25 cellular contexts compared by ENCODE assay signal in the genomic region with DNA sequence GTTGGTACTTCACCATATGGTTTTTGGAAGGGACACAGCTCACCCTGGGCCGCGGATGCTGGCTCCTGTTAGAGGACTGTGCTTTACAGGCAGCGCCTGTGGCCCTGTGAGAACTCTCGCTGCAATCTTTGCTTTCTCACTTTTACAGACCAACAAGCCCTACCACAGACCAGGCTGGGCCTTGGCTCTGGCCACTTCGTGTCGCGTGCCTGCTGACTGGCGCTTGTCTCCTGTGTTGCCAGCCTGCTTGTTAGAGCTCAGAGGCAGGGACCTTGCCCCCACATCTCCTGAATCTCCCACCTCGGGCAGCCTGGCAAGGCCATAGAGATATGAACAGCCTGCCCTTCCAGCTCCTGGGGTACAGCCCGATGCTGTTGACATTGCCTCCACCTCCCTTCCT. TPM values are rescaled to one million over a fixed set of nuclear protein-coding genes. Genes with fewer than 3 reads are reported as not detected.
DNase-seq lines count a peak whose midpoint lies in the region; ATAC-seq, FAIRE-seq and TF ChIP-seq lines count a peak whose summit lies in the region.
"Had no signal": no experiment of that assay in that cellular context is flagged by ENCODE, and none has a peak within 500 bp of the region (broad histone marks: within the 10 kb centered on the region; RNA-seq: fewer than 3 reads in every experiment).

No MANE protein-coding gene starts in this region.

- no peak overlapping the region for H3K4me3 Mint-ChIP-seq in central memory CD8-positive, alpha-beta T cell
- H3K4me3 Mint-ChIP-seq: activated CD4-positive, alpha-beta memory T cell treated with anti-CD3 and anti-CD28 coated beads, Interleukin-2, amount 10 ng/mL, durations not matched to agents 7 days and 5 days; activated naive CD4-positive, alpha-beta T cell treated with anti-CD3 and anti-CD28 coated beads, Interleukin-2, amount 10 ng/mL, durations not matched to agents 7 days and 5 days; B cell; immature natural killer cell; naive thymus-derived CD8-positive, alpha-beta T cell; T-helper 2 cell treated with Interferon-gamma antibody and Interleukin-4, amounts not matched to agents 5 μg/mL and 100 μg/mL, for 36 hours had no signal

- no peak overlapping the region for H3K9ac ChIP-seq in kidney (ENCODE audit: low read length in 2 of 2)

- POLR2A ChIA-PET in RWPE1 (lab: Yijun Ruan, JAX; ENCODE audit: low non-redundant PET): no interaction called here

- no peak for FAIRE-seq in kidney (lab: Jason Lieb, UNC)
- FAIRE-seq: HTR-8/SVneo, pancreas had no signal

- no peaks in the 10 kb centered on the region for H3K27me3 Mint-ChIP-seq in central memory CD8-positive, alpha-beta T cell
- H3K27me3 Mint-ChIP-seq: activated CD4-positive, alpha-beta memory T cell treated with anti-CD3 and anti-CD28 coated beads, Interleukin-2, amount 10 ng/mL, durations not matched to agents 7 days and 5 days; activated naive CD4-positive, alpha-beta T cell treated with anti-CD3 and anti-CD28 coated beads, Interleukin-2, amount 10 ng/mL, durations not matched to agents 7 days and 5 days; B cell; naive thymus-derived CD8-positive, alpha-beta T cell had no signal

- ATAC-seq in central memory CD8-positive, alpha-beta T cell (replicated peaks; ENCODE audit: extremely low read depth, poor library complexity, severe bottlenecking): no peak
- ATAC-seq: naive thymus-derived CD8-positive, alpha-beta T cell; pancreas; PC-3 had no signal

- no peaks in the 10 kb centered on the region for H3K9me3 ChIP-seq in kidney (ENCODE audit: control insufficient read depth in 1 of 2, low read length in 2 of 2)
- H3K9me3 ChIP-seq: colonic mucosa, pancreas, upper lobe of left lung had no signal

- H3K27ac Mint-ChIP-seq in central memory CD8-positive, alpha-beta T cell (ENCODE audit: low read depth): peak overlapping the region; percentile 49
- H3K27ac Mint-ChIP-seq: activated CD4-positive, alpha-beta memory T cell treated with anti-CD3 and anti-CD28 coated beads, Interleukin-2, amount 10 ng/mL, durations not matched to agents 7 days and 5 days; activated naive CD4-positive, alpha-beta T cell treated with anti-CD3 and anti-CD28 coated beads, Interleukin-2, amount 10 ng/mL, durations not matched to agents 7 days and 5 days; B cell; T-helper 2 cell treated with Interferon-gamma antibody and Interleukin-4, amounts not matched to agents 5 μg/mL and 100 μg/mL, for 36 hours had no signal

- no peak for TF ChIP-seq CTCF in kidney (IDR thresholded peaks at IDR 0.05; ENCODE audit: borderline replicate concordance, extremely low read depth, insufficient read depth)
- no peak for TF ChIP-seq CTCF in RWPE1 (conservative IDR thresholded peaks at IDR 0.05; ENCODE audit: low read depth)

- CTCF ChIA-PET in RWPE1 (lab: Yijun Ruan, JAX): no interaction called here

- peaks cover 8% of the 10 kb centered on the region for H3K4me1 Mint-ChIP-seq in central memory CD8-positive, alpha-beta T cell

- H3K27ac ChIP-seq in kidney (ENCODE audit: low read depth in 2 of 2, low read length in 2 of 2) (no peak overlapping the region), temporal lobe (ENCODE audit: low read depth, low read length) (peak overlapping the region; percentile 81), RWPE1 (no peak overlapping the region)
- H3K27ac ChIP-seq: colonic mucosa, pancreas, upper lobe of left lung had no signal

- H3K4me1 ChIP-seq in kidney (ENCODE audit: control insufficient read depth in 1 of 2, insufficient read depth in 1 of 2, low read depth in 1 of 2, low read length in 2 of 2): peaks cover 0 to 19% of the 10 kb centered on the region in 2 donors

- peaks cover 4% of the 10 kb centered on the region for H3K36me3 Mint-ChIP-seq in central memory CD8-positive, alpha-beta T cell (ENCODE audit: insufficient read depth)

- peak; percentile 57 for DNase-seq in M059J (ENCODE audit: low read depth)
- no peak for DNase-seq in central memory CD8-positive, alpha-beta T cell (ENCODE audit: low spot score in 2 of 2)
- peak; percentile 60 for DNase-seq in kidney
- DNase-seq in stimulated activated CD4-positive, alpha-beta T cell treated with anti-CD3 and anti-CD28 coated beads, Interleukin-12 subunit alpha, Interleukin-12 subunit beta, amount 100 ng/mL, for 4 hours: no peak
- no peak for DNase-seq in OCI-M1 (lab: John Stamatoyannopoulos, UW)
- DNase-seq in RWPE1 (ENCODE audit: low spot score): no peak
- DNase-seq in T-helper 1 cell: no peak
- DNase-seq: activated CD4-positive, alpha-beta memory T cell treated with anti-CD3 and anti-CD28 coated beads, Interleukin-2, amount 10 ng/mL, durations not matched to agents 7 days and 5 days; activated naive CD4-positive, alpha-beta T cell treated with anti-CD3 and anti-CD28 coated beads, Interleukin-2, amount 10 ng/mL, durations not matched to agents 7 days and 5 days; colonic mucosa; immature natural killer cell; NCI-H1092; NCI-H1930; NCI-H226; NCI-H774; PC-3; stimulated activated naive CD4-positive, alpha-beta T cell treated with Interleukin-2 at 50 U/mL for 16 hours; upper lobe of left lung had no signal

- H3K4me3 ChIP-seq in kidney (ENCODE audit: low read length in 2 of 2): no peak overlapping the region
- H3K4me3 ChIP-seq: colonic mucosa, lung, pancreas, upper lobe of left lung had no signal

- intact Hi-C loops in kidney (cut with DNase I): no loop called here

- H3K36me3 ChIP-seq in kidney (ENCODE audit: control insufficient read depth in 1 of 2, insufficient read depth in 2 of 2, low read length in 2 of 2): no peaks in the 10 kb centered on the region
- H3K36me3 ChIP-seq: colonic mucosa, pancreas had no signal

- peaks cover 5% of the 10 kb centered on the region for H3K9me3 Mint-ChIP-seq in central memory CD8-positive, alpha-beta T cell
- H3K9me3 Mint-ChIP-seq: activated CD4-positive, alpha-beta memory T cell treated with anti-CD3 and anti-CD28 coated beads, Interleukin-2, amount 10 ng/mL, durations not matched to agents 7 days and 5 days; activated naive CD4-positive, alpha-beta T cell treated with anti-CD3 and anti-CD28 coated beads, Interleukin-2, amount 10 ng/mL, durations not matched to agents 7 days and 5 days; immature natural killer cell; T-helper 2 cell treated with Interferon-gamma antibody and Interleukin-4, amounts not matched to agents 5 μg/mL and 100 μg/mL, for 36 hours had no signal

RNA-seq across cellular contexts. Expression of a gene that starts 56.1 kb away (rescaled TPM):
- 40.3 and 50.4 TPM in 2 replicates for total RNA-seq in M059J (2014; rRNA removed; shearing (Covaris generic))
- 15.8 TPM for total RNA-seq in kidney
- polyA plus RNA-seq in kidney (ENCODE audit: insufficient read depth, low read depth, low replicate concordance): 1.7 TPM
- 6.6 TPM for total RNA-seq in temporal lobe

Comparison
In these comparisons a context has a peak if more than half of its experiments do, and no peak if none do; other contexts are left out.
1. DNase-seq: peak in M059J (single experiment) and kidney (single experiment); none in central memory CD8-positive, alpha-beta T cell (0 of 2), stimulated activated CD4-positive, alpha-beta T cell treated with anti-CD3 and anti-CD28 coated beads, Interleukin-12 subunit alpha, Interleukin-12 subunit beta, amount 100 ng/mL, for 4 hours (single experiment), OCI-M1 (single experiment), RWPE1 (single experiment) and T-helper 1 cell (0 of 5).